20 cellular contexts compared by ENCODE assay signal in the genomic region with DNA sequence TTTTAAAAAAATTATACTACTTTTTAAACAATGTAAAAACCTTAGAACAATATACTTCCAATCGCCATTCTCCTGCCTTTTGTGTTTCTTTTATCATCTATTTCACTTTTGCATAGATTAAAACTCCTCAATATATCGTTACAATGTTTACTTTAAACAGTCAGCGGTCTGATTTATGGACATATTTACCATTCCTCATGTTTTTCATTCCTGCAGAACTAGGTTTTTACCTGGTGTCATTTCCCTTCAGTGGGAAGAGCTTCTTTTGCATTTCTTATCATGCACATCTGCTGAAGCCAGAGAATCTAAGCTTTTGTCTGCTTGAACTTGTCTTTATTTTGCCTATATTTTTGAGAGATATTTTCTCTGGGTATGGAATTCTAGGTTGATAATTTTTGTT.
DNase-seq lines count a peak whose midpoint lies in the region; ATAC-seq, FAIRE-seq and TF ChIP-seq lines count a peak whose summit lies in the region.
"Had no signal": no experiment of that assay in that cellular context is flagged by ENCODE, and none has a peak within 500 bp of the region (broad histone marks: within the 10 kb centered on the region; RNA-seq: fewer than 3 reads in every experiment).

No MANE protein-coding gene starts in this region.

- in situ Hi-C loops in K562 (cut with MboI): no loop called here

- POLR2A ChIA-PET in HEK293 (lab: Yijun Ruan, JAX): no interaction called here
- POLR2A ChIA-PET in K562 (lab: Yijun Ruan, JAX): no interaction called here

- H3K36me3 ChIP-seq in BLaER1 (no peaks in the 10 kb centered on the region), HEK293 (ENCODE audit: control insufficient read depth in 2 of 2, insufficient read depth in 1 of 2, low read length in 2 of 2) (no peaks in the 10 kb centered on the region), K562 (ENCODE audit: control insufficient read depth, insufficient read depth, low read length) (no peaks in the 10 kb centered on the region), kidney (ENCODE audit: control insufficient read depth in 1 of 2, insufficient read depth in 2 of 2, low read length in 2 of 2) (no peaks in the 10 kb centered on the region)

- H3K9me3 ChIP-seq in BLaER1 (peaks cover 17% of the 10 kb centered on the region), HEK293 (ENCODE audit: control insufficient read depth, insufficient read depth, low read depth, low read length) (no peaks in the 10 kb centered on the region), K562 (replicated peaks; ENCODE audit: control insufficient read depth, insufficient read depth, low read depth, low read length) (no peaks in the 10 kb centered on the region), kidney (ENCODE audit: control insufficient read depth in 1 of 2, low read length in 2 of 2) (no peaks in the 10 kb centered on the region)
- H3K9me3 ChIP-seq: A549, Caco-2 had no signal

- H3K9me1 ChIP-seq in K562 (ENCODE audit: control insufficient read depth, insufficient read depth, low read length): no peaks in the 10 kb centered on the region

- intact Hi-C loops in K562 (cut with micrococcal nuclease): no loop called here
- intact Hi-C loops in kidney (cut with DNase I): no loop called here

- H3K27ac ChIP-seq in BLaER1 (no peak overlapping the region), HEK293 (ENCODE audit: extremely low read depth, low read depth, low read length) (no peak overlapping the region), K562 (ENCODE audit: extremely low read depth, low read depth, low read length) (no peak overlapping the region), kidney (ENCODE audit: low read depth in 2 of 2, low read length in 2 of 2) (no peak overlapping the region)
- H3K27ac ChIP-seq: 22Rv1, A549, C4-2B had no signal

- no peak for TF ChIP-seq EP300 in K562 (IDR thresholded peaks at IDR 0.05; ENCODE audit: low read length)

- TF ChIP-seq RAD21 in K562 (CRISPR knock-in tag; conservative IDR thresholded peaks at IDR 0.05 in 1 of 2, IDR thresholded peaks at IDR 0.05 in 1 of 2): no peak

- CTCF ChIA-PET in HEK293 (lab: Yijun Ruan, JAX): interaction anchor here (0.6 kb wide), 1 partner anchor 275 kb away, joined by 3 read pairs; no protein-coding TSS in a partner anchor
- CTCF ChIA-PET in K562 (lab: Yijun Ruan, JAX; ENCODE audit: low intra/inter-chr PET ratio): no interaction called here

- H3K4me2 ChIP-seq in BLaER1 (peak overlapping the region; percentile 71), K562 (ENCODE audit: insufficient read depth, low read length) (no peak overlapping the region)
- H3K4me2 ChIP-seq: A549 had no signal

- peaks cover 39% of the 10 kb centered on the region for H3K4me1 ChIP-seq in BLaER1
- peaks cover 5% of the 10 kb centered on the region for H3K4me1 ChIP-seq in HEK293 (ENCODE audit: control insufficient read depth, insufficient read depth, low read length)
- no peaks in the 10 kb centered on the region for H3K4me1 ChIP-seq in K562 (replicated peaks in 1 of 2; ENCODE audit: control insufficient read depth in 2 of 2, insufficient read depth in 2 of 2, low read length in 2 of 2)
- H3K4me1 ChIP-seq in kidney (ENCODE audit: control insufficient read depth in 1 of 2, insufficient read depth in 1 of 2, low read depth in 1 of 2, low read length in 2 of 2): no peaks in the 10 kb centered on the region
- H3K4me1 ChIP-seq: A549, Caco-2 had no signal

- H4K20me1 ChIP-seq in BLaER1 (no peaks in the 10 kb centered on the region), K562 (replicated peaks; ENCODE audit: control insufficient read depth, insufficient read depth, low read length) (no peaks in the 10 kb centered on the region)

- ATAC-seq in K562: no peak
- no peak for ATAC-seq in HG03135 (IDR thresholded peaks at IDR 0.05; ENCODE audit: unreplicated experiment)
- ATAC-seq: A549; CD8-positive, alpha-beta T cell had no signal

- no peaks in the 10 kb centered on the region for H3K79me2 ChIP-seq in K562 (ENCODE audit: control insufficient read depth, insufficient read depth, low read length)

- DNase-seq in K562 (ENCODE audit: extremely low read depth in 1 of 4, low spot score in 3 of 4): no peak
- no peak for DNase-seq in NCI-H524 (lab: John Stamatoyannopoulos, UW)
- DNase-seq in kidney: no peak
- DNase-seq: AML-193; Caco-2; Calu3; CD4-positive, alpha-beta T cell; CD8-positive, alpha-beta T cell; DMS79 treated with DMSO at 0.1 percent for 48 hours; GF-D8 had no signal

- BruUV-seq in K562 (replicated peaks; lab: Mats Ljungman, UMichigan): no TSS peak

- H3K4me3 ChIP-seq in BLaER1 (no peak overlapping the region), HEK293 (ENCODE audit: low read depth, low read length) (no peak overlapping the region), K562 (no peak overlapping the region), kidney (ENCODE audit: low read length in 2 of 2) (no peak overlapping the region)
- H3K4me3 ChIP-seq: A549 had no signal

- H3K27me3 ChIP-seq in BLaER1: no peaks in the 10 kb centered on the region
- no peaks in the 10 kb centered on the region for H3K27me3 ChIP-seq in K562 (ENCODE audit: control insufficient read depth in 2 of 2, insufficient read depth in 2 of 2, low read length in 2 of 2)

- H2AFZ ChIP-seq in K562 (ENCODE audit: low read depth, low read length): no peak overlapping the region

- no peak for TF ChIP-seq CTCF in HEK293 (tag by site-specific recombination; IDR thresholded peaks at IDR 0.05)
- TF ChIP-seq CTCF in K562 (IDR thresholded peaks at IDR 0.05 in 2 of 3, conservative IDR thresholded peaks at IDR 0.05 in 1 of 3; ENCODE audit: insufficient read depth in 2 of 3, low read depth in 1 of 3, low read length in 3 of 3): no peak
- TF ChIP-seq CTCF in kidney (IDR thresholded peaks at IDR 0.05; ENCODE audit: borderline replicate concordance, extremely low read depth, insufficient read depth): no peak

- WGBS in K562 (ENCODE audit: insufficient coverage, low coverage, missing lambda C conversion rate): 4% methylated on average over 3 of the region's 3 CpGs

- FAIRE-seq in K562 (lab: Jason Lieb, UNC) (peak; percentile 15), kidney (lab: Jason Lieb, UNC) (no peak)
- FAIRE-seq: A549, D721Med, G401.6, GM12891, GM18507 had no signal

- TF ChIP-seq POLR2A in K562 (conservative IDR thresholded peaks at IDR 0.05): no peak

- H3K9ac ChIP-seq in BLaER1 (no peak overlapping the region), K562 (ENCODE audit: insufficient read depth in 1 of 2, low read depth in 2 of 2, low read length in 2 of 2) (no peak overlapping the region), kidney (ENCODE audit: low read length in 2 of 2) (no peak overlapping the region)

TF ChIP-seq in HEK293, 187 proteins besides CTCF, POLR2A, EP300 and RAD21:
- TF ChIP-seq OSR2 (tag by site-specific recombination; IDR thresholded peaks at IDR 0.05): no peak
- TF ChIP-seq PRDM6 (tag by site-specific recombination; IDR thresholded peaks at IDR 0.05): peak; percentile 64
- no peak for TF ChIP-seq ZNF677 (tag by site-specific recombination; IDR thresholded peaks at IDR 0.05)
- TF ChIP-seq ZBTB20 (tag by site-specific recombination; IDR thresholded peaks at IDR 0.05): no peak
- TF ChIP-seq FEZF1 (tag by site-specific recombination; IDR thresholded peaks at IDR 0.05): 0 out of 2 replicates have a peak, but pooled peaks have one; percentile 2
- no peak for TF ChIP-seq ZNF132 (tag by site-specific recombination; IDR thresholded peaks at IDR 0.05; ENCODE audit: borderline replicate concordance)
- no peak for TF ChIP-seq ZBTB21 (tag by site-specific recombination; IDR thresholded peaks at IDR 0.05)

TF ChIP-seq in K562, 482 proteins besides CTCF, POLR2A, EP300 and RAD21 (continues in another document):
- TF ChIP-seq MXD1 (CRISPR knock-in tag; IDR thresholded peaks at IDR 0.05; ENCODE audit: borderline replicate concordance, poor library complexity, severe bottlenecking): no peak
- TF ChIP-seq CHD1 (IDR thresholded peaks at IDR 0.05; ENCODE audit: low read length): no peak
- TF ChIP-seq MIER1 (IDR thresholded peaks at IDR 0.05; ENCODE audit: low read depth): no peak
- no peak for TF ChIP-seq ZNF551 (CRISPR knock-in tag; IDR thresholded peaks at IDR 0.05)
- TF ChIP-seq KAT2B (IDR thresholded peaks at IDR 0.05; ENCODE audit: low read depth, low read length): no peak
- no peak for TF ChIP-seq RHOXF2B (CRISPR knock-in tag; conservative IDR thresholded peaks at IDR 0.05)
- TF ChIP-seq CBX5 (IDR thresholded peaks at IDR 0.05; ENCODE audit: borderline replicate concordance, low read depth): no peak
- TF ChIP-seq EHMT2 (IDR thresholded peaks at IDR 0.05): no peak
- TF ChIP-seq ZFPM2 (CRISPR knock-in tag; IDR thresholded peaks at IDR 0.05): no peak
- TF ChIP-seq, protein P1, sequence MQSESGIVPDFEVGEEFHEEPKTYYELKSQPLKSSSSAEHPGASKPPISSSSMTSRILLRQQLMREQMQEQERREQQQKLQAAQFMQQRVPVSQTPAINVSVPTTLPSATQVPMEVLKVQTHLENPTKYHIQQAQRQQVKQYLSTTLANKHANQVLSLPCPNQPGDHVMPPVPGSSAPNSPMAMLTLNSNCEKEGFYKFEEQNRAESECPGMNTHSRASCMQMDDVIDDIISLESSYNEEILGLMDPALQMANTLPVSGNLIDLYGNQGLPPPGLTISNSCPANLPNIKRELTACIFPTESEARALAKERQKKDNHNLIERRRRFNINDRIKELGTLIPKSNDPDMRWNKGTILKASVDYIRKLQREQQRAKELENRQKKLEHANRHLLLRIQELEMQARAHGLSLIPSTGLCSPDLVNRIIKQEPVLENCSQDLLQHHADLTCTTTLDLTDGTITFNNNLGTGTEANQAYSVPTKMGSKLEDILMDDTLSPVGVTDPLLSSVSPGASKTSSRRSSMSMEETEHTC (IDR thresholded peaks at IDR 0.05): no peak
- TF ChIP-seq ID3 (CRISPR knock-in tag; IDR thresholded peaks at IDR 0.05): no peak
- no peak for TF ChIP-seq ID3 (tag; IDR thresholded peaks at IDR 0.05)
- no peak for TF ChIP-seq SPI1 (IDR thresholded peaks at IDR 0.05; ENCODE audit: borderline replicate concordance, low read depth, low read length)
